In the genomic region with DNA sequence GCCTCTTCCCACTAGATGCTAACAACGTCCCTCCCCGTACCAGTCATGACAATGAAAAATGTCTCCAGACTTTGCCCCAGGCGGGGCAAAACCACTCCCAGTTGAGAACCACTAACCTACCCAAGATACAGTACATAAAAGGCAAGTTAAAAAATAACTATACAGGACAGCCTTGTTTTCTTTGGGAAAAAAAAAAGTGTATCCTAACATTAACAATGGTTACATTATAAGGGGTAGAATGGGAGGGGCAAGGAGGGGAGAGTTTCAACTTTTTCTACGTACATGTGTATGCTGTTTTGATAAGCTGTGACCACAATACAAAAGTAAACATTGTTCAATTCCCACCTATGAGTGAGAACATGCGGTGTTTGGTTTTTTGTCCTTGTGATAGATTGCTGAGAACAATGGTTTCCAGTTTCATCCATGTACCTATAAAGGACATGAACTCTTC, we compare ENCODE assay signal across 1 cellular context.
A peak's percentile ranks its signal among the peaks of the same experiment; 100 is the strongest.
TF ChIP-seq lines count a peak whose summit lies in the region.

No MANE protein-coding gene starts in this region.

TF ChIP-seq in HepG2, 621 proteins besides CTCF, POLR2A, EP300 and RAD21 (continued from another document):
- TF ChIP-seq, protein P1, sequence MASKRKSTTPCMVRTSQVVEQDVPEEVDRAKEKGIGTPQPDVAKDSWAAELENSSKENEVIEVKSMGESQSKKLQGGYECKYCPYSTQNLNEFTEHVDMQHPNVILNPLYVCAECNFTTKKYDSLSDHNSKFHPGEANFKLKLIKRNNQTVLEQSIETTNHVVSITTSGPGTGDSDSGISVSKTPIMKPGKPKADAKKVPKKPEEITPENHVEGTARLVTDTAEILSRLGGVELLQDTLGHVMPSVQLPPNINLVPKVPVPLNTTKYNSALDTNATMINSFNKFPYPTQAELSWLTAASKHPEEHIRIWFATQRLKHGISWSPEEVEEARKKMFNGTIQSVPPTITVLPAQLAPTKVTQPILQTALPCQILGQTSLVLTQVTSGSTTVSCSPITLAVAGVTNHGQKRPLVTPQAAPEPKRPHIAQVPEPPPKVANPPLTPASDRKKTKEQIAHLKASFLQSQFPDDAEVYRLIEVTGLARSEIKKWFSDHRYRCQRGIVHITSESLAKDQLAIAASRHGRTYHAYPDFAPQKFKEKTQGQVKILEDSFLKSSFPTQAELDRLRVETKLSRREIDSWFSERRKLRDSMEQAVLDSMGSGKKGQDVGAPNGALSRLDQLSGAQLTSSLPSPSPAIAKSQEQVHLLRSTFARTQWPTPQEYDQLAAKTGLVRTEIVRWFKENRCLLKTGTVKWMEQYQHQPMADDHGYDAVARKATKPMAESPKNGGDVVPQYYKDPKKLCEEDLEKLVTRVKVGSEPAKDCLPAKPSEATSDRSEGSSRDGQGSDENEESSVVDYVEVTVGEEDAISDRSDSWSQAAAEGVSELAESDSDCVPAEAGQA (IDR thresholded peaks at IDR 0.05; ENCODE audit: low read depth): no peak
- TF ChIP-seq, protein P1 (CRISPR knock-in tag; IDR thresholded peaks at IDR 0.05; ENCODE audit: borderline replicate concordance): no peak
- no peak for TF ChIP-seq ZNF563 (CRISPR knock-in tag; IDR thresholded peaks at IDR 0.05)
- TF ChIP-seq, protein P2, sequence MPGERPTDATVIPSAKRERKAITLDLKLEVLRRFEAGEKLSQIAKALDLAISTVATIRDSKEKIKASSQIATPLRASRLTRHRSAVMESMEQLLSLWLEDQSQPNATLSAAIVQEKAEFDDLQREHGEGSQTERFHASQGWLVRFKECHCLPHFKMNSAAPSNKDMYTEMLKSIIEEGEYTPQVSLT (CRISPR knock-in tag; IDR thresholded peaks at IDR 0.05; ENCODE audit: borderline replicate concordance, low read depth): no peak
- no peak for TF ChIP-seq RORA (CRISPR knock-in tag; IDR thresholded peaks at IDR 0.05)
- TF ChIP-seq PHF8 (CRISPR knock-in tag; IDR thresholded peaks at IDR 0.05): no peak
- TF ChIP-seq HOXA9 (CRISPR knock-in tag; IDR thresholded peaks at IDR 0.05; ENCODE audit: borderline replicate concordance): no peak
- TF ChIP-seq ZFX (CRISPR knock-in tag; IDR thresholded peaks at IDR 0.05; ENCODE audit: low read depth): no peak
- TF ChIP-seq ZNF180 (CRISPR knock-in tag; IDR thresholded peaks at IDR 0.05; ENCODE audit: borderline replicate concordance, low read depth): no peak
- TF ChIP-seq BCLAF1 (IDR thresholded peaks at IDR 0.05): no peak
- TF ChIP-seq IKZF4 (CRISPR knock-in tag; IDR thresholded peaks at IDR 0.05; ENCODE audit: borderline replicate concordance, low read depth, not compliant biosample characterization): no peak
- TF ChIP-seq ZNF276 (CRISPR knock-in tag; IDR thresholded peaks at IDR 0.05; ENCODE audit: low read depth): no peak
- no peak for TF ChIP-seq YEATS4 (CRISPR knock-in tag; IDR thresholded peaks at IDR 0.05; ENCODE audit: borderline replicate concordance)
- TF ChIP-seq ZMYM4 (CRISPR knock-in tag; IDR thresholded peaks at IDR 0.05): peak; percentile 56
- no peak for TF ChIP-seq ZNF292 (CRISPR knock-in tag; IDR thresholded peaks at IDR 0.05; ENCODE audit: borderline replicate concordance, low read depth)
- TF ChIP-seq ZNF350 (CRISPR knock-in tag; IDR thresholded peaks at IDR 0.05; ENCODE audit: borderline replicate concordance, low read depth): no peak
- no peak for TF ChIP-seq SNAPC5 (CRISPR knock-in tag; IDR thresholded peaks at IDR 0.05; ENCODE audit: borderline replicate concordance)
- TF ChIP-seq ZNF772 (CRISPR knock-in tag; IDR thresholded peaks at IDR 0.05): no peak
- TF ChIP-seq ZZZ3 (CRISPR knock-in tag; IDR thresholded peaks at IDR 0.05; ENCODE audit: borderline replicate concordance): no peak
- TF ChIP-seq ZSCAN25 (CRISPR knock-in tag; IDR thresholded peaks at IDR 0.05): no peak
- TF ChIP-seq ELF1 (CRISPR knock-in tag; IDR thresholded peaks at IDR 0.05): 0 out of 2 replicates have a peak, but pooled peaks have one; percentile 5
- TF ChIP-seq MZF1 (CRISPR knock-in tag; IDR thresholded peaks at IDR 0.05; ENCODE audit: borderline replicate concordance): no peak
- TF ChIP-seq ZNF33B (CRISPR knock-in tag; IDR thresholded peaks at IDR 0.05): no peak
- no peak for TF ChIP-seq RNF219 (CRISPR knock-in tag; IDR thresholded peaks at IDR 0.05)
- no peak; the same call in 1 of the 2 replicates for TF ChIP-seq ZBTB21 (CRISPR knock-in tag; IDR thresholded peaks at IDR 0.05)
- TF ChIP-seq KAT7 (CRISPR knock-in tag; IDR thresholded peaks at IDR 0.05; ENCODE audit: borderline replicate concordance): no peak
- TF ChIP-seq MBD4 (IDR thresholded peaks at IDR 0.05; ENCODE audit: borderline replicate concordance, low read length): peak; percentile 34; the same call in 1 of the 2 replicates
- no peak for TF ChIP-seq THAP7 (CRISPR knock-in tag; IDR thresholded peaks at IDR 0.05)
- TF ChIP-seq CEBPB (IDR thresholded peaks at IDR 0.05; ENCODE audit: borderline replicate concordance, low read depth, low read length): no peak
- no peak for TF ChIP-seq ZNF776 (CRISPR knock-in tag; IDR thresholded peaks at IDR 0.05)
- TF ChIP-seq HNRNPLL (IDR thresholded peaks at IDR 0.05; ENCODE audit: low read depth, low read length, poor library complexity, severe bottlenecking): no peak
- no peak for TF ChIP-seq ZNF383 (CRISPR knock-in tag; IDR thresholded peaks at IDR 0.05; ENCODE audit: borderline replicate concordance)
